ENCODE assay signal across 1 cellular context in the genomic region with DNA sequence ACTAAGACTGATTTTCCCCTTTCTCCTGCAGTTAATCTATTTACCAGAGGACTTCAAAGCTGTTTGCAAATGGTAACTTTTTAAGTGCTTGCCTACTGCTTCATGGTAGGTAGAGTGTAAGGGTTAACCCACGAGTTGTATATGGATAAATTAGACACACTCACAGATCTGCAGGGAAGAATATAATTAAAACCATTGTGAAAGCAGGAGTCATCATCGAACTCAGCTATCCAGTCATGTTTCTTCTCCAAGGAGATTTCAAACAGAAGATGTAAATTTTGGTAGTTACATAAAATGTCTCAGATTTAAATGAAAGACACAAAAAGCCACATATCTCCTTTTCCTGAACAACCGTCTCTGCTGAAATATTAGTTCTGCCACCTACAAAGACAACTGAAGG.
TF ChIP-seq lines count a peak whose summit lies in the region.

No MANE protein-coding gene starts in this region.

TF ChIP-seq in GM23338, 12 proteins besides CTCF, POLR2A, EP300 and RAD21:
- TF ChIP-seq JUNB (IDR thresholded peaks at IDR 0.05; ENCODE audit: unreplicated experiment) (no peak), CREB1 (CRISPR knock-in tag; IDR thresholded peaks at IDR 0.05; ENCODE audit: low read depth) (no peak), NANOG (IDR thresholded peaks at IDR 0.05; ENCODE audit: borderline replicate concordance) (no peak), EZH2 (IDR thresholded peaks at IDR 0.05; ENCODE audit: low read depth, unreplicated experiment) (no peak), ZNF331 (CRISPR knock-in tag; IDR thresholded peaks at IDR 0.05; ENCODE audit: low read depth) (no peak), ZNF114 (CRISPR knock-in tag; IDR thresholded peaks at IDR 0.05) (no peak), EZH2phosphoT487 (IDR thresholded peaks at IDR 0.05; ENCODE audit: unreplicated experiment) (no peak), STAT1 (IDR thresholded peaks at IDR 0.05; ENCODE audit: unreplicated experiment) (no peak), POLR2AphosphoS5 (IDR thresholded peaks at IDR 0.05; ENCODE audit: low read depth) (no peak), ETS1 (IDR thresholded peaks at IDR 0.05) (no peak)
- TF ChIP-seq, protein P1, sequence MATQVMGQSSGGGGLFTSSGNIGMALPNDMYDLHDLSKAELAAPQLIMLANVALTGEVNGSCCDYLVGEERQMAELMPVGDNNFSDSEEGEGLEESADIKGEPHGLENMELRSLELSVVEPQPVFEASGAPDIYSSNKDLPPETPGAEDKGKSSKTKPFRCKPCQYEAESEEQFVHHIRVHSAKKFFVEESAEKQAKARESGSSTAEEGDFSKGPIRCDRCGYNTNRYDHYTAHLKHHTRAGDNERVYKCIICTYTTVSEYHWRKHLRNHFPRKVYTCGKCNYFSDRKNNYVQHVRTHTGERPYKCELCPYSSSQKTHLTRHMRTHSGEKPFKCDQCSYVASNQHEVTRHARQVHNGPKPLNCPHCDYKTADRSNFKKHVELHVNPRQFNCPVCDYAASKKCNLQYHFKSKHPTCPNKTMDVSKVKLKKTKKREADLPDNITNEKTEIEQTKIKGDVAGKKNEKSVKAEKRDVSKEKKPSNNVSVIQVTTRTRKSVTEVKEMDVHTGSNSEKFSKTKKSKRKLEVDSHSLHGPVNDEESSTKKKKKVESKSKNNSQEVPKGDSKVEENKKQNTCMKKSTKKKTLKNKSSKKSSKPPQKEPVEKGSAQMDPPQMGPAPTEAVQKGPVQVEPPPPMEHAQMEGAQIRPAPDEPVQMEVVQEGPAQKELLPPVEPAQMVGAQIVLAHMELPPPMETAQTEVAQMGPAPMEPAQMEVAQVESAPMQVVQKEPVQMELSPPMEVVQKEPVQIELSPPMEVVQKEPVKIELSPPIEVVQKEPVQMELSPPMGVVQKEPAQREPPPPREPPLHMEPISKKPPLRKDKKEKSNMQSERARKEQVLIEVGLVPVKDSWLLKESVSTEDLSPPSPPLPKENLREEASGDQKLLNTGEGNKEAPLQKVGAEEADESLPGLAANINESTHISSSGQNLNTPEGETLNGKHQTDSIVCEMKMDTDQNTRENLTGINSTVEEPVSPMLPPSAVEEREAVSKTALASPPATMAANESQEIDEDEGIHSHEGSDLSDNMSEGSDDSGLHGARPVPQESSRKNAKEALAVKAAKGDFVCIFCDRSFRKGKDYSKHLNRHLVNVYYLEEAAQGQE (IDR thresholded peaks at IDR 0.05; ENCODE audit: unreplicated experiment) = no peak
- TF ChIP-seq, protein P2, sequence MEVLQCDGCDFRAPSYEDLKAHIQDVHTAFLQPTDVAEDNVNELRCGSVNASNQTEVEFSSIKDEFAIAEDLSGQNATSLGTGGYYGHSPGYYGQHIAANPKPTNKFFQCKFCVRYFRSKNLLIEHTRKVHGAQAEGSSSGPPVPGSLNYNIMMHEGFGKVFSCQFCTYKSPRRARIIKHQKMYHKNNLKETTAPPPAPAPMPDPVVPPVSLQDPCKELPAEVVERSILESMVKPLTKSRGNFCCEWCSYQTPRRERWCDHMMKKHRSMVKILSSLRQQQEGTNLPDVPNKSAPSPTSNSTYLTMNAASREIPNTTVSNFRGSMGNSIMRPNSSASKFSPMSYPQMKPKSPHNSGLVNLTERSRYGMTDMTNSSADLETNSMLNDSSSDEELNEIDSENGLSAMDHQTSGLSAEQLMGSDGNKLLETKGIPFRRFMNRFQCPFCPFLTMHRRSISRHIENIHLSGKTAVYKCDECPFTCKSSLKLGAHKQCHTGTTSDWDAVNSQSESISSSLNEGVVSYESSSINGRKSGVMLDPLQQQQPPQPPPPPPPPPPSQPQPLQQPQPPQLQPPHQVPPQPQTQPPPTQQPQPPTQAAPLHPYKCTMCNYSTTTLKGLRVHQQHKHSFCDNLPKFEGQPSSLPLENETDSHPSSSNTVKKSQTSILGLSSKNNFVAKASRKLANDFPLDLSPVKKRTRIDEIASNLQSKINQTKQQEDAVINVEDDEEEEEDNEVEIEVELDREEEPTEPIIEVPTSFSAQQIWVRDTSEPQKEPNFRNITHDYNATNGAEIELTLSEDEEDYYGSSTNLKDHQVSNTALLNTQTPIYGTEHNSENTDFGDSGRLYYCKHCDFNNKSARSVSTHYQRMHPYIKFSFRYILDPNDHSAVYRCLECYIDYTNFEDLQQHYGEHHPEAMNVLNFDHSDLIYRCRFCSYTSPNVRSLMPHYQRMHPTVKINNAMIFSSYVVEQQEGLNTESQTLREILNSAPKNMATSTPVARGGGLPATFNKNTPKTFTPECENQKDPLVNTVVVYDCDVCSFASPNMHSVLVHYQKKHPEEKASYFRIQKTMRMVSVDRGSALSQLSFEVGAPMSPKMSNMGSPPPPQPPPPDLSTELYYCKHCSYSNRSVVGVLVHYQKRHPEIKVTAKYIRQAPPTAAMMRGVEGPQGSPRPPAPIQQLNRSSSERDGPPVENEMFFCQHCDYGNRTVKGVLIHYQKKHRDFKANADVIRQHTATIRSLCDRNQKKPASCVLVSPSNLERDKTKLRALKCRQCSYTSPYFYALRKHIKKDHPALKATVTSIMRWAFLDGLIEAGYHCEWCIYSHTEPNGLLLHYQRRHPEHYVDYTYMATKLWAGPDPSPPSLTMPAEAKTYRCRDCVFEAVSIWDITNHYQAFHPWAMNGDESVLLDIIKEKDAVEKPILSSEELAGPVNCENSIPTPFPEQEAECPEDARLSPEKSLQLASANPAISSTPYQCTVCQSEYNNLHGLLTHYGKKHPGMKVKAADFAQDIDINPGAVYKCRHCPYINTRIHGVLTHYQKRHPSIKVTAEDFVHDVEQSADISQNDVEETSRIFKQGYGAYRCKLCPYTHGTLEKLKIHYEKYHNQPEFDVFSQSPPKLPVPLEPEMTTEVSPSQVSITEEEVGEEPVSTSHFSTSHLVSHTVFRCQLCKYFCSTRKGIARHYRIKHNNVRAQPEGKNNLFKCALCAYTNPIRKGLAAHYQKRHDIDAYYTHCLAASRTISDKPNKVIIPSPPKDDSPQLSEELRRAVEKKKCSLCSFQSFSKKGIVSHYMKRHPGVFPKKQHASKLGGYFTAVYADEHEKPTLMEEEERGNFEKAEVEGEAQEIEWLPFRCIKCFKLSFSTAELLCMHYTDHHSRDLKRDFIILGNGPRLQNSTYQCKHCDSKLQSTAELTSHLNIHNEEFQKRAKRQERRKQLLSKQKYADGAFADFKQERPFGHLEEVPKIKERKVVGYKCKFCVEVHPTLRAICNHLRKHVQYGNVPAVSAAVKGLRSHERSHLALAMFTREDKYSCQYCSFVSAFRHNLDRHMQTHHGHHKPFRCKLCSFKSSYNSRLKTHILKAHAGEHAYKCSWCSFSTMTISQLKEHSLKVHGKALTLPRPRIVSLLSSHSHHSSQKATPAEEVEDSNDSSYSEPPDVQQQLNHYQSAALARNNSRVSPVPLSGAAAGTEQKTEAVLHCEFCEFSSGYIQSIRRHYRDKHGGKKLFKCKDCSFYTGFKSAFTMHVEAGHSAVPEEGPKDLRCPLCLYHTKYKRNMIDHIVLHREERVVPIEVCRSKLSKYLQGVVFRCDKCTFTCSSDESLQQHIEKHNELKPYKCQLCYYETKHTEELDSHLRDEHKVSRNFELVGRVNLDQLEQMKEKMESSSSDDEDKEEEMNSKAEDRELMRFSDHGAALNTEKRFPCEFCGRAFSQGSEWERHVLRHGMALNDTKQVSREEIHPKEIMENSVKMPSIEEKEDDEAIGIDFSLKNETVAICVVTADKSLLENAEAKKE (CRISPR knock-in tag; IDR thresholded peaks at IDR 0.05) = no peak
